Comparison of ENCODE assay signal across 27 cellular contexts in the genomic region with DNA sequence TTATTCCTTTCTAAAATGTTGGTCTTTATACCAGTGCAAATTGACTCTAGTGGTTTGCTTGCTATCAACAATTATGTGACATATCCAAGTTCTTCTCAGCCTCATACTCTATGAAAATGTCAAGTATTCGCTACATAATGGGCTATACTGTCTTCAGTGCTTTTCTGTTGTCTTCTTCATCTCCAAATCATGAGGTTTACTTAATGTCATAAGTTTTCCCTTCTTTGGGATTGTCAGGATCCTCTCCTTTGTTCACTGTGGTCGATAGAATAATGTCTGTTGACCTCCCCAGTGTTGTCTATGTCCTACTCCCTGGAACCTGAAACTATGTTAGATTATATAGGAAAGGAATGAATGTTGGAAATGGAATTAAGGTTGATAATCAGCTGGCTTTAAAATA. TPM values are rescaled to one million over a fixed set of nuclear protein-coding genes. Genes with fewer than 3 reads are reported as not detected.
DNase-seq lines count a peak whose midpoint lies in the region; ATAC-seq, FAIRE-seq and TF ChIP-seq lines count a peak whose summit lies in the region.
"Had no signal": no experiment of that assay in that cellular context is flagged by ENCODE, and none has a peak within 500 bp of the region (broad histone marks: within the 10 kb centered on the region; RNA-seq: fewer than 3 reads in every experiment).

No MANE protein-coding gene starts in this region.

- H3K27me3 Mint-ChIP-seq in CD4-positive, CD25-positive, alpha-beta regulatory T cell = peaks cover 25% of the 10 kb centered on the region

- CTCF ChIA-PET in IMR-90 (lab: Yijun Ruan, JAX) = no interaction called here
- CTCF ChIA-PET in K562 (lab: Yijun Ruan, JAX; ENCODE audit: low intra/inter-chr PET ratio) = no interaction called here

- no peak overlapping the region for H3K4ac ChIP-seq in IMR-90 (ENCODE audit: low read depth, low read length)

- WGBS in IMR-90 (ENCODE audit: extremely low coverage in 2 of 2, insufficient read length in 1 of 2), 2 experiments = no CpG with 5 or more reads among the region's 2 CpGs
- WGBS in K562 (ENCODE audit: insufficient coverage, low coverage, missing lambda C conversion rate) = 44% methylated on average over 2 of the region's 2 CpGs

- H4K91ac ChIP-seq in IMR-90 (ENCODE audit: insufficient read depth, low read depth, low read length) = no peak overlapping the region

- H3K4me2 ChIP-seq in IMR-90 (ENCODE audit: low read depth, low read length) (no peak overlapping the region), K562 (ENCODE audit: insufficient read depth, low read length) (no peak overlapping the region), keratinocyte (ENCODE audit: control insufficient read depth, extremely low read depth, insufficient read depth, low read depth, low read length) (no peak overlapping the region)
- H3K4me2 ChIP-seq: A549 had no signal

- H3K9me1 ChIP-seq in IMR-90 (ENCODE audit: insufficient read depth, low read length) (peaks cover 3% of the 10 kb centered on the region; the same call in 1 of the 2 replicates), K562 (ENCODE audit: control insufficient read depth, insufficient read depth, low read length) (no peaks in the 10 kb centered on the region), keratinocyte (ENCODE audit: control insufficient read depth, extremely low read depth, insufficient read depth, low read length) (no peaks in the 10 kb centered on the region)

- FAIRE-seq in K562 (lab: Jason Lieb, UNC) (no peak), keratinocyte (lab: Jason Lieb, UNC) (peak; percentile 26)
- FAIRE-seq: A549, GM12878, H54, HTR-8/SVneo had no signal

- DNase-seq in CD4-positive, CD25-positive, alpha-beta regulatory T cell = no peak
- DNase-seq in IMR-90 (no peak), K562 (ENCODE audit: extremely low read depth in 1 of 4, low spot score in 3 of 4) (no peak), keratinocyte (ENCODE audit: low read depth, low spot score) (no peak), GM13977 (ENCODE audit: low spot score) (no peak), ecto neural progenitor cell (ENCODE audit: low spot score) (no peak)
- DNase-seq in effector CD4-positive, alpha-beta T cell = no peak
- DNase-seq: CD8-positive, alpha-beta memory T cell; DMS 273 treated with DMSO at 0.1 percent for 48 hours; DMS79; EL; GDM1; KG1; MM.1S; NCI-H2029; NCI-H446; NCI-H526; NCI-H82; NK-92 treated with Interleukin-12 subunit alpha and Interleukin-12 subunit beta, amount 100 ng/mL, for 24 hours; PC-3; SJCRH30 had no signal

- H3K9ac ChIP-seq in IMR-90 (ENCODE audit: low read depth, low read length) (no peak overlapping the region), K562 (ENCODE audit: insufficient read depth in 1 of 2, low read depth in 2 of 2, low read length in 2 of 2) (no peak overlapping the region), keratinocyte (ENCODE audit: control insufficient read depth, extremely low read depth, insufficient read depth, low read length) (no peak overlapping the region)

- H3K23ac ChIP-seq in IMR-90 (ENCODE audit: low read depth, low read length) = no peak overlapping the region

- H2BK20ac ChIP-seq in IMR-90 (ENCODE audit: low read depth, low read length) = no peak overlapping the region

- peaks cover 0 to 5% (median 4%) of the 10 kb centered on the region in 7 donors for H3K9me3 Mint-ChIP-seq in CD4-positive, CD25-positive, alpha-beta regulatory T cell
- H3K9me3 Mint-ChIP-seq: CD8-positive, alpha-beta memory T cell had no signal

- H2BK120ac ChIP-seq in IMR-90 (ENCODE audit: low read depth, low read length) = no peak overlapping the region

- peaks cover 0 to 6% of the 10 kb centered on the region in 2 experiments; a peak in 1 of 4 replicates for H3K79me1 ChIP-seq in IMR-90 (ENCODE audit: low read depth in 1 of 2, low read length in 2 of 2)

- no peak overlapping the region; the same call in 1 of the 2 replicates for H2AK5ac ChIP-seq in IMR-90 (ENCODE audit: low read depth, low read length)

- intact Hi-C loops in IMR-90 (cut with micrococcal nuclease) (no loop called here), K562 (cut with micrococcal nuclease) (no loop called here)

- no peak overlapping the region for H3K4me3 ChIP-seq in CD4-positive, CD25-positive, alpha-beta regulatory T cell (ENCODE audit: low read depth, low read length)
- H3K4me3 ChIP-seq in IMR-90 (ENCODE audit: insufficient read depth, low read depth, low read length) (no peak overlapping the region), K562 (no peak overlapping the region), keratinocyte (ENCODE audit: control insufficient read depth in 2 of 3, extremely low read depth in 1 of 3, insufficient read depth in 2 of 3, low read depth in 1 of 3, low read length in 3 of 3) (no peak overlapping the region)
- H3K4me3 ChIP-seq: A549, GM12878, SJCRH30 had no signal

- no TSS peak for BruUV-seq in IMR-90 (replicated peaks; lab: Mats Ljungman, UMichigan)
- no TSS peak for BruUV-seq in K562 (replicated peaks; lab: Mats Ljungman, UMichigan)

- H3K4me1 ChIP-seq in CD4-positive, CD25-positive, alpha-beta regulatory T cell (ENCODE audit: control insufficient read depth, insufficient read depth, low read length, poor library complexity, severe bottlenecking) = peaks cover 6% of the 10 kb centered on the region
- H3K4me1 ChIP-seq in IMR-90 (ENCODE audit: control insufficient read depth, insufficient read depth, low read length) (peaks cover 12% of the 10 kb centered on the region), K562 (replicated peaks in 1 of 2; ENCODE audit: control insufficient read depth in 2 of 2, insufficient read depth in 2 of 2, low read length in 2 of 2) (peaks cover 4 to 6% of the 10 kb centered on the region in 2 experiments; a peak in 3 of 5 replicates), keratinocyte (ENCODE audit: control insufficient read depth, extremely low read depth, insufficient read depth, low read length) (peaks cover 54% of the 10 kb centered on the region)

- H3K79me2 ChIP-seq in K562 (ENCODE audit: control insufficient read depth, insufficient read depth, low read length) (no peaks in the 10 kb centered on the region), keratinocyte (ENCODE audit: control insufficient read depth, insufficient read depth, low read length) (no peaks in the 10 kb centered on the region)

- no peak overlapping the region for H4K5ac ChIP-seq in IMR-90 (ENCODE audit: low read depth, low read length)

- no peak overlapping the region for H2BK5ac ChIP-seq in IMR-90 (ENCODE audit: low read depth, low read length, poor library complexity, severe bottlenecking)

- peak overlapping the region in 2 of 3 donors; percentile 27 to 95 for H3K27ac Mint-ChIP-seq in CD4-positive, CD25-positive, alpha-beta regulatory T cell

- H3K4me3 Mint-ChIP-seq in CD4-positive, CD25-positive, alpha-beta regulatory T cell = no peak overlapping the region

- H4K20me1 ChIP-seq in IMR-90 (ENCODE audit: insufficient read depth, low read length) = no peaks in the 10 kb centered on the region
- H4K20me1 ChIP-seq in K562 (replicated peaks; ENCODE audit: control insufficient read depth, insufficient read depth, low read length) = no peaks in the 10 kb centered on the region
- no peaks in the 10 kb centered on the region for H4K20me1 ChIP-seq in keratinocyte (ENCODE audit: control insufficient read depth, extremely low read depth, insufficient read depth, low read length)

- no peak overlapping the region for H3K56ac ChIP-seq in IMR-90 (ENCODE audit: extremely low read depth, insufficient read depth, low read length)

- H3K9me3 ChIP-seq in CD4-positive, CD25-positive, alpha-beta regulatory T cell (ENCODE audit: control insufficient read depth in 2 of 2, low read length in 2 of 2) = no peaks in the 10 kb centered on the region
- H3K9me3 ChIP-seq in IMR-90 (ENCODE audit: control insufficient read depth, insufficient read depth, low read length) = no peaks in the 10 kb centered on the region
- H3K9me3 ChIP-seq in K562 (replicated peaks; ENCODE audit: control insufficient read depth, insufficient read depth, low read depth, low read length) = no peaks in the 10 kb centered on the region
- no peaks in the 10 kb centered on the region for H3K9me3 ChIP-seq in keratinocyte (ENCODE audit: control insufficient read depth, low read depth, low read length)
- H3K9me3 ChIP-seq: A549, SJCRH30 had no signal

- H2BK15ac ChIP-seq in IMR-90 (ENCODE audit: low read depth, low read length) = peak overlapping the region; percentile 64; the same call in 1 of the 3 replicates

- TF ChIP-seq POLR2A in IMR-90 (IDR thresholded peaks at IDR 0.05; ENCODE audit: low read depth, low read length) (no peak), K562 (conservative IDR thresholded peaks at IDR 0.05) (no peak)

- no peak for ATAC-seq in CD4-positive, CD25-positive, alpha-beta regulatory T cell (ENCODE audit: low read depth in 2 of 2)
- ATAC-seq in IMR-90 (ENCODE audit: low read depth) (no peak), K562 (no peak)
- ATAC-seq: A549, PC-3, Right ventricle myocardium inferior had no signal

- TF ChIP-seq EP300 in K562 (IDR thresholded peaks at IDR 0.05; ENCODE audit: low read length) = no peak

- H3K36me3 Mint-ChIP-seq in CD4-positive, CD25-positive, alpha-beta regulatory T cell = no peaks in the 10 kb centered on the region

- POLR2A ChIA-PET in IMR-90 (lab: Charles Lee; ENCODE audit: unreplicated experiment) = no interaction called here
- POLR2A ChIA-PET in K562 (lab: Yijun Ruan, JAX) = no interaction called here

- H3K4me1 Mint-ChIP-seq in CD4-positive, CD25-positive, alpha-beta regulatory T cell = peaks cover 30 to 63% (median 40%) of the 10 kb centered on the region in 4 donors

- no peak overlapping the region for H3K27ac ChIP-seq in CD4-positive, CD25-positive, alpha-beta regulatory T cell (ENCODE audit: insufficient read depth, low read length, poor library complexity, severe bottlenecking)
- H3K27ac ChIP-seq in IMR-90 (ENCODE audit: insufficient read depth, low read length) (no peak overlapping the region), K562 (ENCODE audit: extremely low read depth, low read depth, low read length) (no peak overlapping the region), keratinocyte (ENCODE audit: control insufficient read depth, insufficient read depth, low read length) (peak overlapping the region; percentile 75)
- H3K27ac ChIP-seq: A549, C4-2B, SJCRH30 had no signal

- no peak overlapping the region for H4K8ac ChIP-seq in IMR-90 (ENCODE audit: low read depth in 2 of 2, low read length in 2 of 2)

- H3K36me3 ChIP-seq in CD4-positive, CD25-positive, alpha-beta regulatory T cell (ENCODE audit: control insufficient read depth, insufficient read depth, low read length) = no peaks in the 10 kb centered on the region
- H3K36me3 ChIP-seq in IMR-90 (ENCODE audit: control insufficient read depth, insufficient read depth, low read length) = no peaks in the 10 kb centered on the region
- no peaks in the 10 kb centered on the region for H3K36me3 ChIP-seq in K562 (ENCODE audit: control insufficient read depth, insufficient read depth, low read length)
- H3K36me3 ChIP-seq in keratinocyte (ENCODE audit: control insufficient read depth in 2 of 2, extremely low read depth in 1 of 2, insufficient read depth in 2 of 2, low read length in 2 of 2) = no peaks in the 10 kb centered on the region
- H3K36me3 ChIP-seq: SJCRH30 had no signal

- no peak overlapping the region for H2AFZ ChIP-seq in IMR-90 (replicated peaks; ENCODE audit: low read length, poor library complexity)
- H2AFZ ChIP-seq in K562 (ENCODE audit: low read depth, low read length) = 0 out of 2 replicates have a peak overlapping the region, but pooled peaks have one; percentile 27
- H2AFZ ChIP-seq in keratinocyte (ENCODE audit: control insufficient read depth, low read length) = no peak overlapping the region

- peaks cover 2% of the 10 kb centered on the region for H3K27me3 ChIP-seq in CD4-positive, CD25-positive, alpha-beta regulatory T cell (ENCODE audit: control insufficient read depth, insufficient read depth, low read length)
- H3K27me3 ChIP-seq in IMR-90 (ENCODE audit: control insufficient read depth, insufficient read depth, low read length) (no peaks in the 10 kb centered on the region), K562 (ENCODE audit: control insufficient read depth in 2 of 2, insufficient read depth in 2 of 2, low read length in 2 of 2) (no peaks in the 10 kb centered on the region), keratinocyte (ENCODE audit: control insufficient read depth, extremely low read depth, insufficient read depth, low read length) (no peaks in the 10 kb centered on the region)
- H3K27me3 ChIP-seq: SJCRH30 had no signal

- no peak overlapping the region for H3K14ac ChIP-seq in IMR-90 (replicated peaks; ENCODE audit: low read depth, low read length)

- in situ Hi-C loops in IMR-90 (cut with MboI; ENCODE audit: low sequenced_read_pairs) = no loop called here
- in situ Hi-C loops in K562 (cut with MboI) = no loop called here
- in situ Hi-C loops in GM13977 (cut with MboI; ENCODE audit: low pct_unique_long_range_greater_than_20kb, low sequenced_read_pairs, unreplicated experiment) = no loop called here

- no peak overlapping the region for H3K18ac ChIP-seq in IMR-90 (ENCODE audit: low read depth, low read length)

- TF ChIP-seq RAD21 in IMR-90 (IDR thresholded peaks at IDR 0.05; ENCODE audit: low read length) (no peak), K562 (CRISPR knock-in tag; conservative IDR thresholded peaks at IDR 0.05 in 1 of 2, IDR thresholded peaks at IDR 0.05 in 1 of 2) (no peak)

- H2AK9ac ChIP-seq in IMR-90 (replicated peaks; ENCODE audit: low read depth, low read length, poor library complexity) = no peak overlapping the region

- dilution Hi-C loops in IMR-90 (cut with HindIII; ENCODE audit: low sequenced_read_pairs, unreplicated experiment) = no loop called here
- dilution Hi-C loops in keratinocyte (cut with MboI; ENCODE audit: extremely low pct_ligation_motif_present, low sequenced_read_pairs) = no loop called here

- no peak for TF ChIP-seq CTCF in IMR-90 (conservative IDR thresholded peaks at IDR 0.05; ENCODE audit: low read depth, low read length)
- no peak for TF ChIP-seq CTCF in K562 (IDR thresholded peaks at IDR 0.05 in 2 of 3, conservative IDR thresholded peaks at IDR 0.05 in 1 of 3; ENCODE audit: insufficient read depth in 2 of 3, low read depth in 1 of 3, low read length in 3 of 3)
- no peak for TF ChIP-seq CTCF in keratinocyte (optimal IDR thresholded peaks at IDR 0.05 in 1 of 3, IDR thresholded peaks at IDR 0.05 in 1 of 3, conservative IDR thresholded peaks at IDR 0.05 in 1 of 3; ENCODE audit: extremely low read depth in 1 of 3, insufficient read depth in 2 of 3, low read length in 3 of 3)
- TF ChIP-seq CTCF in GM13977 (IDR thresholded peaks at IDR 0.05; ENCODE audit: extremely low read depth, insufficient read depth, missing control alignments) = no peak

RNA-seq across cellular contexts. Expression of a gene that starts 16.4 kb away (rescaled TPM):
- total RNA-seq in CD4-positive, CD25-positive, alpha-beta regulatory T cell = 22.4 TPM
- 10 to 100 TPM; 57.0 to 71.2 (median 58.4) TPM for polyA plus RNA-seq in CD4-positive, CD25-positive, alpha-beta regulatory T cell
- total RNA-seq in IMR-90 (2012; rRNA removed) = 7.7 and 15.8 TPM in 2 replicates
- polyA plus RNA-seq in IMR-90 (2012; rRNA removed) = 20.5 and 21.1 TPM in 2 replicates
- 4.4 and 6.5 TPM in 2 replicates for polyA plus RNA-seq in IMR-90 (2012; cell fraction: cytosol; rRNA removed)
- polyA plus RNA-seq in IMR-90 (2012; cell fraction: nucleus; rRNA removed; ENCODE audit: low replicate concordance) = 3.3 and 9.8 TPM in 2 replicates
- total RNA-seq in K562 (2011; cell fraction: chromatin; rRNA removed; ENCODE audit: low replicate concordance) = 8.4 and 9.2 TPM in 2 replicates
- 8.0 and 11.1 TPM in 2 replicates for total RNA-seq in K562 (2011; cell fraction: nucleolus; rRNA removed)
- 10.6 and 21.0 TPM in 2 replicates for total RNA-seq in K562 (2011; cell fraction: nucleoplasm; rRNA removed)
- total RNA-seq in K562 (2014; rRNA removed) = 7.7 and 9.7 TPM in 2 replicates
- total RNA-seq in K562 (2014; rRNA removed; fragmentation: Illumina TruSeq; extraction: Trizol) = 25.7 and 27.1 TPM in 2 replicates
- 21.5 and 25.6 TPM in 2 replicates for total RNA-seq in K562 (2015; rRNA removed; fragmentation: Illumina TruSeq; extraction: Trizol)
- total RNA-seq in K562 (2021) = 25.9 and 26.1 TPM in 2 replicates
- 21.8 and 27.7 TPM in 2 replicates for polyA plus RNA-seq in K562 (2011; rRNA removed)
- polyA plus RNA-seq in K562 (2011; cell fraction: cytosol; rRNA removed) = 6.7 and 9.2 TPM in 2 replicates
- polyA plus RNA-seq in K562 (2011; cell fraction: nucleus; rRNA removed) = 5.5 and 6.9 TPM in 2 replicates
- 27.7 and 49.2 TPM in 2 replicates for polyA plus RNA-seq in K562 (2012)
- polyA plus RNA-seq in K562 (2014; fragmentation: Illumina TruSeq; extraction: Trizol) = 23.8 and 28.0 TPM in 2 replicates
- polyA plus RNA-seq in K562 (2014; fragmentation: Nextera tagmentation; extraction: Ambion mirVana) = 1 to 10 TPM; 7.2 to 9.7 TPM
- polyA plus RNA-seq in K562 (2014; rRNA removed) = 25.9 and 27.8 TPM in 2 replicates
- 44.3 and 45.6 TPM in 2 replicates for polyA minus RNA-seq in K562 (2011; rRNA and poly(A)+ RNA removed)
- polyA minus RNA-seq in K562 (2011; cell fraction: cytosol; rRNA and poly(A)+ RNA removed) = 16.7 and 18.3 TPM in 2 replicates
- 10.5 and 14.3 TPM in 2 replicates for polyA minus RNA-seq in K562 (2011; cell fraction: nucleus; rRNA and poly(A)+ RNA removed)
- 40.5 to 64.6 TPM (median 44.2 TPM) in 3 replicates for polyA plus RNA-seq in keratinocyte
- 143 TPM for polyA plus RNA-seq in keratinocyte (2011; ENCODE audit: low read depth)
- polyA plus RNA-seq in keratinocyte (2011; cell fraction: cytosol; rRNA removed) = 44.0 and 74.3 TPM in 2 replicates
- 30.9 and 38.6 TPM in 2 replicates for polyA plus RNA-seq in keratinocyte (2011; cell fraction: nucleus; rRNA removed)
- 37.1 and 66.7 TPM in 2 replicates for polyA plus RNA-seq in keratinocyte (2012; ENCODE audit: low replicate concordance)
- polyA minus RNA-seq in keratinocyte = 30.9 to 60.7 TPM (median 30.9 TPM) in 3 replicates
- polyA minus RNA-seq in keratinocyte (2011; cell fraction: cytosol; rRNA and poly(A)+ RNA removed) = 71.0 TPM
- polyA minus RNA-seq in keratinocyte (2011; cell fraction: nucleus; rRNA and poly(A)+ RNA removed) = 30.6 and 42.5 TPM in 2 replicates

RNA-seq across cellular contexts. Expression of a gene that starts 40.7 kb away (rescaled TPM):
- total RNA-seq in CD4-positive, CD25-positive, alpha-beta regulatory T cell = 3.7 TPM
- 10 to 100 TPM; 13.8 to 23.3 (median 19.2) TPM for polyA plus RNA-seq in CD4-positive, CD25-positive, alpha-beta regulatory T cell
- total RNA-seq in IMR-90 (2012; rRNA removed) (36.7 and 37.8 TPM in 2 replicates), K562 (2014; rRNA removed) (16.3 and 29.6 TPM in 2 replicates), K562 (2014; rRNA removed; fragmentation: Illumina TruSeq; extraction: Trizol) (28.5 and 30.1 TPM in 2 replicates), K562 (2015; rRNA removed; fragmentation: Illumina TruSeq; extraction: Trizol) (28.1 and 29.5 TPM in 2 replicates), K562 (2021) (15.2 and 17.9 TPM in 2 replicates)
- polyA plus RNA-seq in IMR-90 (2012; rRNA removed) (23.9 and 28.6 TPM in 2 replicates), K562 (2011; rRNA removed) (27.3 and 41.2 TPM in 2 replicates), K562 (2014; fragmentation: Illumina TruSeq; extraction: Trizol) (23.4 and 27.4 TPM in 2 replicates), K562 (2014; fragmentation: Nextera tagmentation; extraction: Ambion mirVana) (10 to 100 TPM; 60.6 to 63.4 TPM), K562 (2014; rRNA removed) (35.0 and 36.7 TPM in 2 replicates), keratinocyte (21.7 to 43.7 TPM (median 23.0 TPM) in 3 replicates)
- 4.0 and 8.9 TPM in 2 replicates for polyA plus RNA-seq in IMR-90 (2012; cell fraction: cytosol; rRNA removed)
- polyA plus RNA-seq in IMR-90 (2012; cell fraction: nucleus; rRNA removed; ENCODE audit: low replicate concordance) = 2.0 and 15.9 TPM in 2 replicates
- total RNA-seq in K562 (2011; cell fraction: chromatin; rRNA removed; ENCODE audit: low replicate concordance) = 15.3 and 52.6 TPM in 2 replicates
- total RNA-seq in K562 (2011; cell fraction: nucleolus; rRNA removed) = 11.7 and 19.3 TPM in 2 replicates
- 28.8 and 50.9 TPM in 2 replicates for total RNA-seq in K562 (2011; cell fraction: nucleoplasm; rRNA removed)
- 5.7 and 11.3 TPM in 2 replicates for polyA plus RNA-seq in K562 (2011; cell fraction: cytosol; rRNA removed)
- 23.0 and 30.6 TPM in 2 replicates for polyA plus RNA-seq in K562 (2011; cell fraction: nucleus; rRNA removed)
- polyA plus RNA-seq in K562 (2012) = 16.8 and 21.2 TPM in 2 replicates
- 37.4 and 49.6 TPM in 2 replicates for polyA minus RNA-seq in K562 (2011; rRNA and poly(A)+ RNA removed)
- 8.2 and 9.3 TPM in 2 replicates for polyA minus RNA-seq in K562 (2011; cell fraction: cytosol; rRNA and poly(A)+ RNA removed)
- 29.8 and 56.1 TPM in 2 replicates for polyA minus RNA-seq in K562 (2011; cell fraction: nucleus; rRNA and poly(A)+ RNA removed)
- polyA plus RNA-seq in keratinocyte (2011; ENCODE audit: low read depth) = 12.4 TPM
- 19.5 and 35.7 TPM in 2 replicates for polyA plus RNA-seq in keratinocyte (2011; cell fraction: cytosol; rRNA removed)
- 19.2 and 24.1 TPM in 2 replicates for polyA plus RNA-seq in keratinocyte (2011; cell fraction: nucleus; rRNA removed)
- polyA plus RNA-seq in keratinocyte (2012; ENCODE audit: low replicate concordance) = 12.8 and 20.3 TPM in 2 replicates
- polyA minus RNA-seq in keratinocyte = 2.2 to 15.9 TPM (median 4.4 TPM) in 3 replicates
- 15.5 TPM for polyA minus RNA-seq in keratinocyte (2011; cell fraction: cytosol; rRNA and poly(A)+ RNA removed)
- polyA minus RNA-seq in keratinocyte (2011; cell fraction: nucleus; rRNA and poly(A)+ RNA removed) = 9.0 and 15.5 TPM in 2 replicates
